Comparison of ENCODE assay signal across 12 cellular contexts in the genomic region with DNA sequence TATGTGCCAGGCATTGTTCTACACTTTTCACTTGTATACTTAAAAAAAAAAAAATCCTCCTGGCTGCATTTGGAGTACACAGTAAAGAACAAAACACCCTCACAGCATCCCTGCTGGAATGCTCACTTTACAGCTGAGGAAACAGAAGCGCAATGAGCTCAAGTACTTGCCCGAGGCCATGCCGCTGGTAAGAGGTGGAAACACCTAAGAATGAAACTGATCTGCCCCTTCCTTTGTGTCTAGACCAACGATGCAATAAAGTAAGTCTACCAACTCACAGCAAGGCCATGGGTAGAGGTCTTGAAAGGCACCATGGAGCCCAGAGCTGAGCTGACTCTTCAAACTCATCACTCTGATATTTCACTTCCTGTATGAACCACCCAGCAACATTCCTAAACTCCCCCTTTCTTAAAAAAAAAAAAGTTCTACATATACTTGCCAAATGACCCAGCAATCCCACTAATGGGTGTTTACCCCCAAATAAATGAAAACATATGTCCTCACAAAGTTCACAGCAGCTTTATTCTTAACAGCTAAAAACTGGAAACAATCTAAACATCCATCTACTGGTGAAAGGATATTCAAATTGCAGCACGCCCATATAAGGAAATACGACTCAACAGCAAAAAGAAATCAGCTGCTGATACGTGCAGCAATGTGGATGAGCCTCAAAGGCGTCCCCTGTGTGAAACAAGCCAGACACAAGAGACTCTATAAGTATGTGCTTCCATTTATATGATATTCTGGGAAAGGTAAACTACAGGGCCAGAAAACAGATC.
DNase-seq lines count a peak whose midpoint lies in the region; ATAC-seq lines count a peak whose summit lies in the region.
"Had no signal": no experiment of that assay in that cellular context is flagged by ENCODE, and none has a peak within 500 bp of the region (broad histone marks: within the 10 kb centered on the region; RNA-seq: fewer than 3 reads in every experiment).

No MANE protein-coding gene starts in this region.

- ATAC-seq in HG03342 (IDR thresholded peaks at IDR 0.05; ENCODE audit: unreplicated experiment), result no peak
- ATAC-seq: activated CD8-positive, alpha-beta T cell treated with anti-CD3 and anti-CD28 coated beads, Interleukin-2, amount 10 ng/mL, durations not matched to agents 7 days and 5 days had no signal

- DNase-seq in A172 (ENCODE audit: low spot score) (peak; percentile 18), ELF-1 (ENCODE audit: low read depth, low spot score) (peak; percentile 85), NCI-H69 (lab: John Stamatoyannopoulos, UW) (peak; percentile 66), fibroblast of gingiva (ENCODE audit: low read depth) (peak; percentile 87), DMS153 (lab: John Stamatoyannopoulos, UW) (no peak), MV-4-11 (lab: John Stamatoyannopoulos, UW) (no peak)
- no peak for DNase-seq in stimulated activated CD4-positive, alpha-beta T cell treated with anti-CD3 and anti-CD28 coated beads, Interleukin-4, amount 100 ng/mL, for 4 hours
- DNase-seq: activated CD8-positive, alpha-beta T cell treated with anti-CD3 and anti-CD28 coated beads, Interleukin-2, amount 10 ng/mL, durations not matched to agents 7 days and 5 days; hypothalamus; NCI-H2081; T1000 had no signal

Comparison
In these comparisons a context has a peak if more than half of its experiments do, and no peak if none do; other contexts are left out.
1. DNase-seq: peak in A172 (single experiment), ELF-1 (single experiment), NCI-H69 (single experiment) and fibroblast of gingiva (single experiment); none in DMS153 (single experiment), MV-4-11 (single experiment) and stimulated activated CD4-positive, alpha-beta T cell treated with anti-CD3 and anti-CD28 coated beads, Interleukin-4, amount 100 ng/mL, for 4 hours (0 of 2).